In the genomic region with DNA sequence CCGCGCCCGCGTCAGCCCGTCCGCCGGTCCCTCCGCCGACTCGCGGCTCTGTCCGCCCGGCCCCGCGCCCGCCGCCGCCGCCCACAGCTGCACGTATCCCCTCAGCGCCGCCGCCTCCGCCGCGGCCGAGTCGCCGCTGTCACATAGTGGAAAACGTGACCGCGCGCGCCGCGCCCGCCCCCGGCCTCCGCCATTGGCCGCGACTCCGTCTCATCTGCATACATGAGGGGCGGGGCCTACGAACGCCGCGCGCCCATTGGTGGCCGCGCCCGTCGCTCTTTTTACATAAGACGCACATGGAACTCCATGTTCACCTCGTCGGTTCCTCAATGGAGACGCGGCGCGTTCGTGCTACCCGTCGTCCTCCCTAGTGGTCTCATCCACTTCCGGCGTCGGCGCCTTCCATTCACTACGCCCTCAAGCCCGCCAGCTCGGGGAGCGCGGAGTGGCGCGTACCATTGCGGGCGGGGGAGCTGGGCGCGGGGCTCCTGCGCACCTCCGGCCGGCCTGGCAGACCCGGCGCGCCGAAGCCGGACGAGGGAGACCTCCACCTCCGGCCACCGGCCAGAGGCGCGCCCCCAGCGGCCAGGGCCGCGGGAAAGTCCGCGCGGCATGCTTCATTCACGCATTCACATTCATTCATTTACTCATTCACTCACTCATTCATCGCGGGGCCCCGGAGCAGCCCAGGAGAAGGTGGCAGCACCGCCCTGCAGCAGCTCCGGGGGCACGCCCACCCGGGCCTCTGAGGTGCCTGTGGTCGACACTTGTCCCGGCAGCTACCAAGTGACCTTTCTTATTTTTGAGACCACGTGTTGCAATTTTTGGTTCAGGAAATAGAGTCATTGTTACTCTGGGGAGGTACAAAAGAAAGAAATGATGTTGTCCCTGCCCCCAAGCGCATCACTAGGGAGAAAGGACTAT, we compare ENCODE assay signal across 9 cellular contexts. TPM values are rescaled to one million over a fixed set of nuclear protein-coding genes. Genes with fewer than 3 reads are reported as not detected.
DNase-seq lines count a peak whose midpoint lies in the region; ATAC-seq, FAIRE-seq and TF ChIP-seq lines count a peak whose summit lies in the region.
"Had no signal": no experiment of that assay in that cellular context is flagged by ENCODE, and none has a peak within 500 bp of the region (broad histone marks: within the 10 kb centered on the region; RNA-seq: fewer than 3 reads in every experiment).

No MANE protein-coding gene starts in this region.

- H3K4me3 Mint-ChIP-seq in central memory CD8-positive, alpha-beta T cell: peak overlapping the region; percentile 85

- in situ Hi-C loops in GM18951 (cut with MboI; ENCODE audit: low sequenced_read_pairs, unreplicated experiment): no loop called here

- H2AFZ ChIP-seq in keratinocyte (ENCODE audit: control insufficient read depth, low read length): no peak overlapping the region

- H3K27me3 ChIP-seq in keratinocyte (ENCODE audit: control insufficient read depth, extremely low read depth, insufficient read depth, low read length): no peaks in the 10 kb centered on the region

- no peaks in the 10 kb centered on the region for H4K20me1 ChIP-seq in keratinocyte (ENCODE audit: control insufficient read depth, extremely low read depth, insufficient read depth, low read length)

- peaks cover 54% of the 10 kb centered on the region for H3K4me1 ChIP-seq in keratinocyte (ENCODE audit: control insufficient read depth, extremely low read depth, insufficient read depth, low read length)

- peak; percentile 31 for TF ChIP-seq CTCF in AG09319 (IDR thresholded peaks at IDR 0.05; ENCODE audit: low read depth, low read length)
- peak in 1 of 3 experiments; percentile 8 for TF ChIP-seq CTCF in keratinocyte (optimal IDR thresholded peaks at IDR 0.05 in 1 of 3, IDR thresholded peaks at IDR 0.05 in 1 of 3, conservative IDR thresholded peaks at IDR 0.05 in 1 of 3; ENCODE audit: extremely low read depth in 1 of 3, insufficient read depth in 2 of 3, low read length in 3 of 3)

- TF ChIP-seq POLR2A in GM18951 (IDR thresholded peaks at IDR 0.05; ENCODE audit: extremely low read depth, insufficient read depth, insufficient read length): peak; percentile 76

- peaks cover 38% of the 10 kb centered on the region for H3K4me1 Mint-ChIP-seq in central memory CD8-positive, alpha-beta T cell

- peak overlapping the region; percentile 98 for H3K27ac ChIP-seq in keratinocyte (ENCODE audit: control insufficient read depth, insufficient read depth, low read length)

- H3K4me2 ChIP-seq in keratinocyte (ENCODE audit: control insufficient read depth, extremely low read depth, insufficient read depth, low read depth, low read length): peak overlapping the region; percentile 90

- peaks cover 19% of the 10 kb centered on the region for H3K36me3 Mint-ChIP-seq in central memory CD8-positive, alpha-beta T cell (ENCODE audit: insufficient read depth)

- FAIRE-seq in keratinocyte (lab: Jason Lieb, UNC): no peak
- FAIRE-seq: colon had no signal

- ATAC-seq in HG03196 (IDR thresholded peaks at IDR 0.05; ENCODE audit: unreplicated experiment): peak; percentile 91
- ATAC-seq in central memory CD8-positive, alpha-beta T cell (replicated peaks; ENCODE audit: extremely low read depth, poor library complexity, severe bottlenecking): peak; percentile 84

- dilution Hi-C loops in keratinocyte (cut with MboI; ENCODE audit: extremely low pct_ligation_motif_present, low sequenced_read_pairs): no loop called here

- peak overlapping the region; percentile 98 for H3K27ac Mint-ChIP-seq in central memory CD8-positive, alpha-beta T cell (ENCODE audit: low read depth)

- H3K79me2 ChIP-seq in keratinocyte (ENCODE audit: control insufficient read depth, insufficient read depth, low read length): peaks cover 10% of the 10 kb centered on the region

- no peaks in the 10 kb centered on the region for H3K9me3 ChIP-seq in keratinocyte (ENCODE audit: control insufficient read depth, low read depth, low read length)

- peak; percentile 97 for DNase-seq in AG09319 (ENCODE audit: extremely low read depth, low read depth)
- DNase-seq in NCI-H226: peak; percentile 97
- DNase-seq in activated CD4-positive, CD25-positive, alpha-beta regulatory T cell (lab: John Stamatoyannopoulos, UW): peak; percentile 91 to 95 (median 95)
- DNase-seq in central memory CD8-positive, alpha-beta T cell (ENCODE audit: low spot score in 2 of 2): peak; percentile 94 to 98
- peak; percentile 77 for DNase-seq in keratinocyte (ENCODE audit: low read depth, low spot score)
- DNase-seq in stimulated activated CD4-positive, alpha-beta T cell treated with anti-CD3 and anti-CD28 coated beads, Interleukin-15, amount 100 ng/mL, for 1 hour (ENCODE audit: low read depth in 1 of 2, low spot score in 1 of 2): peak; percentile 96

- no peaks in the 10 kb centered on the region for H3K9me3 Mint-ChIP-seq in central memory CD8-positive, alpha-beta T cell

- H3K9me1 ChIP-seq in keratinocyte (ENCODE audit: control insufficient read depth, extremely low read depth, insufficient read depth, low read length): no peaks in the 10 kb centered on the region

- peak overlapping the region; percentile 59 to 80 (median 65) for H3K4me3 ChIP-seq in keratinocyte (ENCODE audit: control insufficient read depth in 2 of 3, extremely low read depth in 1 of 3, insufficient read depth in 2 of 3, low read depth in 1 of 3, low read length in 3 of 3)

- no peaks in the 10 kb centered on the region for H3K27me3 Mint-ChIP-seq in central memory CD8-positive, alpha-beta T cell

- no peaks in the 10 kb centered on the region for H3K36me3 ChIP-seq in keratinocyte (ENCODE audit: control insufficient read depth in 2 of 2, extremely low read depth in 1 of 2, insufficient read depth in 2 of 2, low read length in 2 of 2)

- H3K9ac ChIP-seq in keratinocyte (ENCODE audit: control insufficient read depth, extremely low read depth, insufficient read depth, low read length): peak overlapping the region; percentile 98

RNA-seq across cellular contexts. Expression of gene PER2, which starts 0.5 kb away (rescaled TPM):
- polyA plus RNA-seq in keratinocyte: 0.68 to 2.0 TPM (median 1.6 TPM) in 3 replicates
- polyA plus RNA-seq in keratinocyte (2011; ENCODE audit: low read depth): 3.1 TPM
- 0.69 and 0.90 TPM in 2 replicates for polyA plus RNA-seq in keratinocyte (2011; cell fraction: cytosol; rRNA removed)
- 4.1 and 5.4 TPM in 2 replicates for polyA plus RNA-seq in keratinocyte (2011; cell fraction: nucleus; rRNA removed)
- polyA plus RNA-seq in keratinocyte (2012; ENCODE audit: low replicate concordance): 1.9 and 2.4 TPM in 2 replicates
- polyA minus RNA-seq in keratinocyte: 2.6 to 6.8 TPM (median 3.8 TPM) in 3 replicates
- 0.96 TPM for polyA minus RNA-seq in keratinocyte (2011; cell fraction: cytosol; rRNA and poly(A)+ RNA removed)
- polyA minus RNA-seq in keratinocyte (2011; cell fraction: nucleus; rRNA and poly(A)+ RNA removed): 3.4 and 8.0 TPM in 2 replicates

RNA-seq across cellular contexts. Expression of gene TRAF3IP1, which starts 31.4 kb away (rescaled TPM):
- 6.4 to 7.0 TPM (median 7.0 TPM) in 3 replicates for polyA plus RNA-seq in keratinocyte
- 32.3 TPM for polyA plus RNA-seq in keratinocyte (2011; ENCODE audit: low read depth)
- polyA plus RNA-seq in keratinocyte (2011; cell fraction: cytosol; rRNA removed): 7.0 and 7.4 TPM in 2 replicates
- polyA plus RNA-seq in keratinocyte (2011; cell fraction: nucleus; rRNA removed): 11.4 and 12.1 TPM in 2 replicates
- polyA plus RNA-seq in keratinocyte (2012; ENCODE audit: low replicate concordance): 9.2 and 16.0 TPM in 2 replicates
- polyA minus RNA-seq in keratinocyte: 6.4 to 28.3 TPM (median 14.0 TPM) in 3 replicates
- polyA minus RNA-seq in keratinocyte (2011; cell fraction: cytosol; rRNA and poly(A)+ RNA removed): 3.6 TPM
- 4.5 and 8.9 TPM in 2 replicates for polyA minus RNA-seq in keratinocyte (2011; cell fraction: nucleus; rRNA and poly(A)+ RNA removed)

RNA-seq across cellular contexts. Expression of gene HES6, which starts 49.1 kb away (rescaled TPM):
- polyA plus RNA-seq in keratinocyte: 0.76 to 0.80 TPM (median 0.77 TPM) in 3 replicates
- 0.49 TPM for polyA plus RNA-seq in keratinocyte (2011; ENCODE audit: low read depth)
- 0.23 and 0.66 TPM in 2 replicates for polyA plus RNA-seq in keratinocyte (2011; cell fraction: cytosol; rRNA removed)
- polyA plus RNA-seq in keratinocyte (2011; cell fraction: nucleus; rRNA removed): 0.90 and 1.2 TPM in 2 replicates
- polyA plus RNA-seq in keratinocyte (2012; ENCODE audit: low replicate concordance): 1.3 and 1.7 TPM in 2 replicates
- polyA minus RNA-seq in keratinocyte: 0.26 to 0.89 TPM in 2 of 3 replicates, not detected in the other
- polyA minus RNA-seq in keratinocyte (2011; cell fraction: cytosol; rRNA and poly(A)+ RNA removed): not detected
- polyA minus RNA-seq in keratinocyte (2011; cell fraction: nucleus; rRNA and poly(A)+ RNA removed): not detected in 2 replicates

Comparison
In these comparisons a context has a peak if more than half of its experiments do, and no peak if none do; other contexts are left out.
1. Peak in every context shown above with its lines: DNase-seq, ATAC-seq, H3K4me3 ChIP-seq and H3K27ac ChIP-seq.